ENCODE assay signal across 33 cellular contexts in genomic region chr22:50022171-50022819, GRCh38. TPM values are rescaled to one million over a fixed set of nuclear protein-coding genes. Genes with fewer than 3 reads are reported as not detected.
"Had no signal": no experiment of that assay in that cellular context is flagged by ENCODE, and none has a peak within 500 bp of the region (broad histone marks: within the 10 kb centered on the region; RNA-seq: fewer than 3 reads in every experiment).

No MANE protein-coding gene starts in this region.

- H3K9me3 ChIP-seq: left lung, lower lobe of right lung, ovary, spleen, suprapubic skin, thoracic aorta, tibial artery, vagina had no signal

- DNase-seq: hypothalamus; immature natural killer cell; kidney; left colon; left lung; lower lobe of right lung; mammary epithelial cell; mesenchymal stem cell; naive B cell; natural killer cell; nephron progenitor cell; ovary; retina; right cardiac atrium; sigmoid colon; small intestine; stimulated activated CD4-positive, alpha-beta T cell treated with anti-CD3 and anti-CD28 coated beads, Interleukin-4, amount 100 ng/mL, for 24 hours; stimulated activated naive CD4-positive, alpha-beta T cell; tibial artery had no signal

- H3K4me1 ChIP-seq: left lung, lower lobe of right lung, neural progenitor cell, sigmoid colon, tibial artery, vagina had no signal

- H3K36me3 ChIP-seq: left lung, lower lobe of right lung, neural progenitor cell, ovary, sigmoid colon, spleen, suprapubic skin, thoracic aorta, tibial artery, vagina had no signal

- H3K9ac ChIP-seq: neural progenitor cell had no signal

- H3K4me2 ChIP-seq: neural progenitor cell had no signal

- FAIRE-seq: islet of Langerhans, kidney, small intestine had no signal

- ATAC-seq: left colon; left lung; lower lobe of right lung; natural killer cell; right cardiac atrium; stimulated activated effector memory CD8-positive, alpha-beta T cell treated with anti-CD3 and anti-CD28 coated beads, Interleukin-12 subunit alpha, Interleukin-12 subunit beta, amount 100 ng/mL, for 72 hours had no signal

- H3K4me3 ChIP-seq: left lung, lower lobe of right lung, neural progenitor cell, ovary, sigmoid colon, spleen, suprapubic skin, thoracic aorta, tibial artery, vagina had no signal

- H3K27me3 ChIP-seq: ovary, vagina had no signal

- H3K27ac ChIP-seq: left lung, lower lobe of right lung, neural progenitor cell, ovary, sigmoid colon, spleen, suprapubic skin, thoracic aorta, tibial artery, vagina had no signal

- H2AFZ ChIP-seq: neural progenitor cell had no signal

RNA-seq across cellular contexts. Expression of gene IL17REL, which starts 9.7 kb away (rescaled TPM):
- total RNA-seq: left lung, mammary epithelial cell, mononuclear cell, natural killer cell, omental fat pad, sigmoid colon, subcutaneous adipose tissue, suprapubic skin, thoracic aorta, ureter, vagina had no signal
- polyA plus RNA-seq: immature natural killer cell, liver, mammary epithelial cell, right cardiac atrium had no signal

RNA-seq across cellular contexts. Expression of gene TTLL8, which starts 35.8 kb away (rescaled TPM):
- total RNA-seq: kidney, left colon, left lung, liver, lower lobe of right lung, mammary epithelial cell, mononuclear cell, natural killer cell, omental fat pad, ovary, progenitor cell of endocrine pancreas, pulmonary artery endothelial cell, right cardiac atrium, sigmoid colon, spleen, subcutaneous adipose tissue, suprapubic skin, thoracic aorta, ureter, vagina had no signal
- polyA plus RNA-seq: immature natural killer cell, liver, mammary epithelial cell, ovary, right cardiac atrium, sigmoid colon, small intestine, spleen had no signal
